8 cellular contexts compared by ENCODE assay signal in genomic region chr15:78872972-78873795, GRCh38. TPM values are rescaled to one million over a fixed set of nuclear protein-coding genes. Genes with fewer than 3 reads are reported as not detected.
DNase-seq lines count a peak whose midpoint lies in the region; ATAC-seq and TF ChIP-seq lines count a peak whose summit lies in the region.

No MANE protein-coding gene starts in this region.

- DNase-seq in AG04449 (ENCODE audit: low read depth, low spot score) (no peak), NCI-H2171 (lab: John Stamatoyannopoulos, UW) (peak; percentile 95), mammary epithelial cell (peak; percentile 87), inferior parietal cortex (ENCODE audit: extremely low spot score) (peak; percentile 76), spleen (peak; percentile 96)

- 0% methylated on average over 19 of the region's 75 CpGs for WGBS in mammary epithelial cell (ENCODE audit: low coverage, missing lambda C conversion rate)
- 0 to 1% (median 1%) methylated on average over 55 to 75 of the region's 75 CpGs for WGBS in spleen, 5 donors

- H3K36me3 ChIP-seq in mammary epithelial cell (ENCODE audit: insufficient read depth, low read length) (no peaks in the 10 kb centered on the region), spleen (no peaks in the 10 kb centered on the region)

- BruUV-seq in mammary epithelial cell (replicated peaks; lab: Mats Ljungman, UMichigan) = no TSS peak

- H3K27me3 ChIP-seq in mammary epithelial cell (ENCODE audit: insufficient read depth, low read length) = no peaks in the 10 kb centered on the region
- H3K27me3 ChIP-seq in spleen (replicated peaks in 1 of 7) = no peaks in the 10 kb centered on the region

- H2AFZ ChIP-seq in mammary epithelial cell (ENCODE audit: low read depth, low read length) = peak overlapping the region; percentile 78

- peak in 2 of 3 donors; percentile 3 to 28 for TF ChIP-seq POLR2A in spleen (IDR thresholded peaks at IDR 0.05)

- intact Hi-C loops in mammary epithelial cell (cut with micrococcal nuclease) (loop anchor here (1.0 to 5.0 kb wide), 2 partner anchors 13 to 111 kb away; no protein-coding TSS in a partner anchor), spleen (cut with DNase I; ENCODE audit: low total_unique reads) (no loop called here)

- peaks cover 53% of the 10 kb centered on the region for H3K79me2 ChIP-seq in mammary epithelial cell (ENCODE audit: insufficient read depth, low read length)

- no peaks in the 10 kb centered on the region for H3K9me3 ChIP-seq in mammary epithelial cell (replicated peaks; ENCODE audit: insufficient read depth, low read length)
- H3K9me3 ChIP-seq in spleen = no peaks in the 10 kb centered on the region

- H3K4me3 ChIP-seq in AG04449 (ENCODE audit: low read depth, low read length) (peak overlapping the region; percentile 97), WI38 (ENCODE audit: low read depth, low read length) (peak overlapping the region; percentile 99), mammary epithelial cell (replicated peaks in 1 of 3; ENCODE audit: insufficient read depth in 1 of 3, low read depth in 2 of 3, low read length in 3 of 3) (peak overlapping the region; percentile 63 to 100 (median 95)), spleen (peak overlapping the region; percentile 67 to 89 (median 80))

- POLR2A ChIA-PET in AG04449 (lab: Yijun Ruan, JAX) = interaction anchor here (0.6 to 3.3 kb wide), 8 partner anchors 10 to 158 kb away, joined by 3 to 21 read pairs (median 4); no protein-coding TSS in a partner anchor

- in situ Hi-C loops in mammary epithelial cell (cut with MboI; ENCODE audit: low sequenced_read_pairs in 2 of 2) = no loop called here

- H3K9ac ChIP-seq in mammary epithelial cell (ENCODE audit: insufficient read depth, low read length) = peak overlapping the region; percentile 99

- peak overlapping the region; percentile 93 for H3K4me2 ChIP-seq in mammary epithelial cell (ENCODE audit: insufficient read depth, low read depth, low read length)

- peak; percentile 80 for TF ChIP-seq CTCF in AG04449 (IDR thresholded peaks at IDR 0.05; ENCODE audit: insufficient read depth, low read length, missing control alignments)
- peak; percentile 44 for TF ChIP-seq CTCF in WI38 (IDR thresholded peaks at IDR 0.05; ENCODE audit: low read depth, low read length)
- TF ChIP-seq CTCF in mammary epithelial cell (conservative IDR thresholded peaks at IDR 0.05 in 1 of 2, IDR thresholded peaks at IDR 0.05 in 1 of 2; ENCODE audit: extremely low read depth in 1 of 2, insufficient read depth in 1 of 2, low read depth in 1 of 2, low read length in 2 of 2) = no peak
- TF ChIP-seq CTCF in spleen (IDR thresholded peaks at IDR 0.05 in 8 of 11, conservative IDR thresholded peaks at IDR 0.05 in 3 of 11) = peak; percentile 1 to 74 (median 57)

- CTCF ChIA-PET in AG04449 (lab: Yijun Ruan, JAX) (interaction anchor here (0.6 to 2.5 kb wide), 10 partner anchors 10 to 1674 kb away, joined by 3 to 11 read pairs (median 5); partner anchors contain the start of gene ADAMTS7), mammary epithelial cell (lab: Charles Lee; ENCODE audit: low non-redundant PET) (interaction anchor here (0.5 to 0.6 kb wide), 4 partner anchors 13 to 78 kb away, joined by 3 to 15 read pairs (median 6); partner anchors contain the start of gene ADAMTS7)

- peaks cover 23% of the 10 kb centered on the region for H4K20me1 ChIP-seq in mammary epithelial cell (ENCODE audit: insufficient read depth, low read length)

- peaks cover 8% of the 10 kb centered on the region for H3K4me1 ChIP-seq in mammary epithelial cell (ENCODE audit: insufficient read depth, low read length)
- H3K4me1 ChIP-seq in spleen = peaks cover 26 to 57% (median 42%) of the 10 kb centered on the region in 6 donors

- peak overlapping the region; percentile 97 for H3K27ac ChIP-seq in mammary epithelial cell (ENCODE audit: insufficient read depth, low read depth, low read length)
- peak overlapping the region; percentile 98 to 100 (median 100) for H3K27ac ChIP-seq in spleen

- dilution Hi-C loops in mammary epithelial cell (cut with HindIII; ENCODE audit: low sequenced_read_pairs) = no loop called here

- ATAC-seq in GM18868 (IDR thresholded peaks at IDR 0.05; ENCODE audit: unreplicated experiment) = peak; percentile 75
- peak; percentile 51 for ATAC-seq in HG03103 (IDR thresholded peaks at IDR 0.05; ENCODE audit: low read depth, unreplicated experiment)

RNA-seq across cellular contexts. Expression of gene MORF4L1, which starts 0.5 kb away (rescaled TPM):
- total RNA-seq in mammary epithelial cell (100 to 1,000 TPM; 236 to 275 TPM), spleen (100 to 1,000 TPM; 191 to 271 (median 234) TPM)
- polyA plus RNA-seq in mammary epithelial cell (193 TPM), spleen (100 to 1,000 TPM; 105 to 194 (median 154) TPM)
- polyA minus RNA-seq in mammary epithelial cell = 163 TPM

Comparison
In these comparisons a context has a peak if more than half of its experiments do, and no peak if none do; other contexts are left out.
1. CTCF ChIP-seq: peak in AG04449 (single experiment), WI38 (single experiment) and spleen (11 of 11); none in mammary epithelial cell (0 of 2).
2. Peak in every context shown above with its lines, with median percentiles within 50 percentile points of each other: H3K4me3 ChIP-seq.